1 cellular context compared by ENCODE assay signal in the genomic region with DNA sequence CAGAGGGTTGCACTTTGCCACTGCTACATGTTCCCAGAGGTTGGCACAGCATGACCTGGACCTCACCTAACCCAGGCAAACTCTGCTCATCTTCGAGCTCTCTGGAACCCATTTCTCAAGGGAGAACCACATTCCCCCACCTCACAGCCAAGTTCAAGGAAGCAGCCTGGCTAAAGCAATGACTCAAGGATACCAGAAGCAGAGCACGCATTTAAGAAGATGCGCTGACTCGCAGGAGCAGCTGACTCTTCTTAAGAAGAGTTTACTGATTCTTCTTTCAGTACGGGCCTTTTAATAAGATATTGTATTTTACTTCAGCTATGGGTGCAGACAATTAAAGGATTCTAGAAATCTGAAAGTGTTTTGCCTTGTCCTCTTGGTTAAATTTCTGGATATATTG.
TF ChIP-seq lines count a peak whose summit lies in the region.

No MANE protein-coding gene starts in this region.

TF ChIP-seq in IMR-90, 13 proteins besides CTCF, POLR2A, EP300 and RAD21 (continued from another document):
- TF ChIP-seq CHD1 (IDR thresholded peaks at IDR 0.05; ENCODE audit: low read depth, low read length) (no peak), MAFK (IDR thresholded peaks at IDR 0.05; ENCODE audit: low read depth, low read length) (no peak), RCOR1 (IDR thresholded peaks at IDR 0.05; ENCODE audit: insufficient replicate concordance, low read length) (no peak), NFE2L2 (IDR thresholded peaks at IDR 0.05; ENCODE audit: low read depth, low read length) (no peak), BHLHE40 (IDR thresholded peaks at IDR 0.05; ENCODE audit: low read depth, low read length) (no peak)
